8 cellular contexts compared by ENCODE assay signal in the genomic region with DNA sequence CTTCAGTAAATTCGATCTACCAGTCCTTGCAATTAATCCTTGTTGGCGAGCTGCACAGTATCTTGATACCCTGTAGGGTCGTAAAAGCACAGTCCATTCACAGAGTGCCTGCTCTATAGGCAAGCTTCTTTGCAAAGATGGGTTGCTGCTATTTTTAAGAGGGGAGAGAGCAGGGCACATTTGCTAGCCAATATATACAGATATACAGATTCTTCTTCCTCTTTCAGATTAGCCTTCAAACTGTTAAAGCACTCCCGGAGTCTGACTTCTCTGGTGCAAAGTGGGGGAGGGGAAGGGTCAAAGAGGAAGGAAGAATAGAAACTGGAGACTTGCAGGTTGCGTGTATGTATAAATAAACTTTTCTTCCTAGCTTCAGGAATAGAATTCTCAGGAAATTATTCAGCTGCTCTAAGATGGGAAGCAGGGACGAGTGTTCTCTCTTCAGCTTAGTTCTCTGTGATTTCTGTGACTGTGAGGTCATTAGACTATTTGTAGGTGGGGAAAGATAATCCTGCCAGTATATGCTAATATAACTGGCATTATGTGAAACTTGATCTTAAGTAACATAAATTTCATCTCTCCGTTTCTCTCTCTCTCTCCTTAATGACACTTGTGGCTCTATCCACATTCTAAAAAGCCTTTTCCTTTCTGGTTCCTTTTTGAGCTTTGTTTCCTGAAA. TPM values are rescaled to one million over a fixed set of nuclear protein-coding genes. Genes with fewer than 3 reads are reported as not detected.
DNase-seq lines count a peak whose midpoint lies in the region; ATAC-seq, FAIRE-seq and TF ChIP-seq lines count a peak whose summit lies in the region.

Gene CYSLTR1 (minus strand): TSS at position 242 of the 679 bp plus-strand sequence. CDS start 53,865 bp downstream, outside the sequence.

- no peak within 1 kb of the TSS for H3K9ac ChIP-seq in BLaER1

- peak within 1 kb of the TSS; percentile 52 for H3K4me2 ChIP-seq in BLaER1
- H3K4me2 ChIP-seq in PC-9, result no peak within 1 kb of the TSS

- CTCF ChIA-PET in PC-9 (lab: Charles Lee), result no interaction called here

- BruUV-seq in PC-9 (replicated peaks; lab: Mats Ljungman, UMichigan), result no TSS peak

- no peak within 1 kb of the TSS for H2AFZ ChIP-seq in PC-9

- H3K4me1 Mint-ChIP-seq in endothelial cell (ENCODE audit: unreplicated experiment), result peaks cover 9% of the 10 kb centered on the region

- no peaks in the 10 kb centered on the region for H3K9me3 Mint-ChIP-seq in endothelial cell (ENCODE audit: unreplicated experiment)

- H4K20me1 ChIP-seq in BLaER1 (no peaks in the 10 kb centered on the region), PC-9 (ENCODE audit: insufficient read depth) (no peaks in the 10 kb centered on the region)

- no peaks in the 10 kb centered on the region for H3K27me3 Mint-ChIP-seq in endothelial cell (ENCODE audit: unreplicated experiment)

- TF ChIP-seq CTCF in endothelial cell (IDR thresholded peaks at IDR 0.05; ENCODE audit: unreplicated experiment), result no peak
- TF ChIP-seq CTCF in PC-9 (conservative IDR thresholded peaks at IDR 0.05), result no peak

- H3K27ac ChIP-seq in BLaER1, result peak within 1 kb of the TSS; percentile 44; the same call in 1 of the 2 replicates
- no peak within 1 kb of the TSS for H3K27ac ChIP-seq in PC-9

- H3K4me3 ChIP-seq in BLaER1, result no peak within 1 kb of the TSS; the same call in 1 of the 2 replicates
- H3K4me3 ChIP-seq in PC-9, result no peak within 1 kb of the TSS

- H3K36me3 ChIP-seq in BLaER1 (no peaks in the 10 kb centered on the region), PC-9 (ENCODE audit: low read depth) (no peaks in the 10 kb centered on the region)

- H3K27me3 ChIP-seq in BLaER1, result peaks cover 76% of the 10 kb centered on the region
- no peaks in the 10 kb centered on the region for H3K27me3 ChIP-seq in PC-9 (ENCODE audit: insufficient read depth, low read depth)

- POLR2A ChIA-PET in PC-9 (lab: Charles Lee; ENCODE audit: unreplicated experiment), result no interaction called here

- H3K4me3 Mint-ChIP-seq in endothelial cell (ENCODE audit: unreplicated experiment), result no peak within 1 kb of the TSS

- ATAC-seq in GM19395 (IDR thresholded peaks at IDR 0.05; ENCODE audit: unreplicated experiment) (peak; percentile 58), HG03565 (IDR thresholded peaks at IDR 0.05; ENCODE audit: unreplicated experiment) (peak; percentile 45)

- H3K4me1 ChIP-seq in BLaER1, result peaks cover 38% of the 10 kb centered on the region
- no peaks in the 10 kb centered on the region for H3K4me1 ChIP-seq in PC-9 (replicated peaks; ENCODE audit: insufficient read depth)

- no peaks in the 10 kb centered on the region for H3K36me3 Mint-ChIP-seq in endothelial cell (ENCODE audit: low read depth, unreplicated experiment)

- H3K9me2 ChIP-seq in PC-9 (ENCODE audit: insufficient read depth), result no peaks in the 10 kb centered on the region

- H3K9me3 ChIP-seq in BLaER1 (no peaks in the 10 kb centered on the region), PC-9 (ENCODE audit: insufficient read depth, low read depth) (no peaks in the 10 kb centered on the region)

- no peak for DNase-seq in 8988T
- no peak for DNase-seq in endothelial cell (ENCODE audit: low spot score)
- DNase-seq in PC-9, result no peak
- DNase-seq in AG08396 (ENCODE audit: low spot score), result no peak

- H3K79me2 ChIP-seq in PC-9 (ENCODE audit: low read depth), result no peaks in the 10 kb centered on the region

- FAIRE-seq in colon (lab: Jason Lieb, UNC), result peak; percentile 70

- intact Hi-C loops in PC-9 (cut with micrococcal nuclease; ENCODE audit: unreplicated experiment), result no loop called here

- no peaks in the 10 kb centered on the region for H3F3A ChIP-seq in PC-9 (ENCODE audit: insufficient read depth, low read depth)

- no peak within 1 kb of the TSS for H3K27ac Mint-ChIP-seq in endothelial cell (ENCODE audit: unreplicated experiment)

RNA-seq across cellular contexts. Expression of gene CYSLTR1, which starts in this region (rescaled TPM):
- total RNA-seq in endothelial cell (ENCODE audit: unreplicated experiment) (0.13 TPM), PC-9 (2021) (not detected in 2 replicates)
